Comparison of ENCODE assay signal across 1 cellular context in the genomic region with DNA sequence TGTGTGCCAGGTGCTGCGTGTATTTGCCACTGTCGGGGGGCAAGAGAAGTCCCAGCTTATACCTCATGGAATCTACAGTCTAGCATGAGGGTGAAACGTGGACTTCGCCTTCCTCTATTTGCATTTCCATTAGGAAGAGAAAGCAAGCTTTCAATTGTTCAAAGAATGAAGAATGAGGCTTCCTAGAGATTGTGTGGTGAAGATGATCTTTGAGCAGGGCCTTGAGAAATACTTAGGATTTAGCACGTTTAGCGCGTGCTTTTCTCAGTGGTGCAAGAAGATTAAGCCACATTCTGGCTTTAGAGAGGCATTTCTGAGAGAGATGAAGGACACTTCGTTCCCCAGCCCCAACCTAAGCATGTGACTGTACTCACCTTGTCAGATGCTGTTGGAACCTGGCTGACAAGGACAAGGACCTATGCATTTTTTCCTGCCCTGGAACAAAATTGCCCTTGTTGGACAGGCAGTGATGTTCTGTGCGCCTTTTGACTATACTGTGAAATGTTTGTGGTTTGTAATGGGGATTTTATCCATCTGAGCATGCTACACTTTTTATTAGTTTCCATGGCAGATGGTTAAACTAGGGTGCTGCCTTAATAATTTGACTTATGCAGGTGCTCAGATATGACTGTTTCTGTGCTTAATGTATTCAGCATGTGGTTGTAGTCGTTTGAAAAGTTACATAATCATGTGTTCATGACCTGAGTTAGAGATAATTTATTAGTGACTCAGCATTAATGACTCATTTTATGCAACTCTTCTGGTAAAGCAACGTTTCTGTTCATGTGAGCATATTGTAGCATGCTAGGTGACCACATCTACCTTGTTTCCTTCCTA.
TF ChIP-seq lines count a peak whose summit lies in the region.

No MANE protein-coding gene starts in this region.

TF ChIP-seq in HepG2, 621 proteins besides CTCF, POLR2A, EP300 and RAD21 (continued from another document and continues in another):
- TF ChIP-seq HNF1A (IDR thresholded peaks at IDR 0.05; ENCODE audit: low read depth) (no peak; the same call in none of the 2 replicates), HNF1A (CRISPR knock-in tag; IDR thresholded peaks at IDR 0.05; ENCODE audit: borderline replicate concordance) (peak; percentile 77), ZNF75D (CRISPR knock-in tag; IDR thresholded peaks at IDR 0.05; ENCODE audit: borderline replicate concordance) (no peak), KLF13 (CRISPR knock-in tag; IDR thresholded peaks at IDR 0.05) (no peak), HINFP (CRISPR knock-in tag; IDR thresholded peaks at IDR 0.05; ENCODE audit: low read depth) (peak; percentile 64; the same call in 1 of the 2 replicates), ZNF772 (CRISPR knock-in tag; IDR thresholded peaks at IDR 0.05) (peak; percentile 82; the same call in 1 of the 2 replicates), JDP2 (CRISPR knock-in tag; IDR thresholded peaks at IDR 0.05; ENCODE audit: borderline replicate concordance) (no peak), HNF1B (CRISPR knock-in tag; IDR thresholded peaks at IDR 0.05) (peak; percentile 52; the same call in 1 of the 2 replicates), TBX2 (CRISPR knock-in tag; IDR thresholded peaks at IDR 0.05; ENCODE audit: borderline replicate concordance) (peak; percentile 97), IRF2 (CRISPR knock-in tag; IDR thresholded peaks at IDR 0.05) (peak; percentile 88), THRA (CRISPR knock-in tag; IDR thresholded peaks at IDR 0.05; ENCODE audit: borderline replicate concordance) (peak; percentile 62; the same call in 1 of the 2 replicates), RBM39 (IDR thresholded peaks at IDR 0.05; ENCODE audit: low read depth, low read length, poor library complexity, severe bottlenecking) (no peak), LRRFIP1 (CRISPR knock-in tag; conservative IDR thresholded peaks at IDR 0.05) (no peak), WIZ (CRISPR knock-in tag; IDR thresholded peaks at IDR 0.05) (peak; percentile 18; the same call in 1 of the 2 replicates), ZMAT3 (CRISPR knock-in tag; conservative IDR thresholded peaks at IDR 0.05) (peak; percentile 64), ELF1 (CRISPR knock-in tag; IDR thresholded peaks at IDR 0.05) (no peak; the same call in 1 of the 2 replicates), NR2C2 (CRISPR knock-in tag; IDR thresholded peaks at IDR 0.05; ENCODE audit: borderline replicate concordance) (peak; percentile 48; the same call in 1 of the 2 replicates), ARNT2 (CRISPR knock-in tag; IDR thresholded peaks at IDR 0.05; ENCODE audit: low read depth) (peak; percentile 75), GRHL1 (CRISPR knock-in tag; conservative IDR thresholded peaks at IDR 0.05) (no peak), CAMTA2 (CRISPR knock-in tag; IDR thresholded peaks at IDR 0.05; ENCODE audit: borderline replicate concordance) (no peak), FOXO1 (CRISPR knock-in tag; IDR thresholded peaks at IDR 0.05) (peak; percentile 74), REXO4 (CRISPR knock-in tag; IDR thresholded peaks at IDR 0.05; ENCODE audit: borderline replicate concordance) (no peak), ZNF382 (CRISPR knock-in tag; IDR thresholded peaks at IDR 0.05; ENCODE audit: borderline replicate concordance) (no peak), SKI (IDR thresholded peaks at IDR 0.05; ENCODE audit: partially characterized antibody) (peak; percentile 32), HMGA1 (CRISPR knock-in tag; conservative IDR thresholded peaks at IDR 0.05) (no peak), CEBPG (CRISPR knock-in tag; IDR thresholded peaks at IDR 0.05) (peak; percentile 89)
- TF ChIP-seq, protein P1, sequence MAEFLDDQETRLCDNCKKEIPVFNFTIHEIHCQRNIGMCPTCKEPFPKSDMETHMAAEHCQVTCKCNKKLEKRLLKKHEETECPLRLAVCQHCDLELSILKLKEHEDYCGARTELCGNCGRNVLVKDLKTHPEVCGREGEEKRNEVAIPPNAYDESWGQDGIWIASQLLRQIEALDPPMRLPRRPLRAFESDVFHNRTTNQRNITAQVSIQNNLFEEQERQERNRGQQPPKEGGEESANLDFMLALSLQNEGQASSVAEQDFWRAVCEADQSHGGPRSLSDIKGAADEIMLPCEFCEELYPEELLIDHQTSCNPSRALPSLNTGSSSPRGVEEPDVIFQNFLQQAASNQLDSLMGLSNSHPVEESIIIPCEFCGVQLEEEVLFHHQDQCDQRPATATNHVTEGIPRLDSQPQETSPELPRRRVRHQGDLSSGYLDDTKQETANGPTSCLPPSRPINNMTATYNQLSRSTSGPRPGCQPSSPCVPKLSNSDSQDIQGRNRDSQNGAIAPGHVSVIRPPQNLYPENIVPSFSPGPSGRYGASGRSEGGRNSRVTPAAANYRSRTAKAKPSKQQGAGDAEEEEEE (CRISPR knock-in tag; IDR thresholded peaks at IDR 0.05; ENCODE audit: borderline replicate concordance): no peak
- TF ChIP-seq, protein P2, sequence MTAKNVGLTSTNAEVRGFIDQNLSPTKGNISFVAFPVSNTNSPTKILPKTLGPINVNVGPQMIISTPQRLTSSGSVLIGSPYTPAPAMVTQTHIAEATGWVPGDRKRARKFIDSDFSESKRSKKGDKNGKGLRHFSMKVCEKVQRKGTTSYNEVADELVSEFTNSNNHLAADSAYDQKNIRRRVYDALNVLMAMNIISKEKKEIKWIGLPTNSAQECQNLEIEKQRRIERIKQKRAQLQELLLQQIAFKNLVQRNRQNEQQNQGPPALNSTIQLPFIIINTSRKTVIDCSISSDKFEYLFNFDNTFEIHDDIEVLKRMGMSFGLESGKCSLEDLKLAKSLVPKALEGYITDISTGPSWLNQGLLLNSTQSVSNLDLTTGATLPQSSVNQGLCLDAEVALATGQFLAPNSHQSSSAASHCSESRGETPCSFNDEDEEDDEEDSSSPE (CRISPR knock-in tag; IDR thresholded peaks at IDR 0.05): peak; percentile 69
- TF ChIP-seq, protein P3, sequence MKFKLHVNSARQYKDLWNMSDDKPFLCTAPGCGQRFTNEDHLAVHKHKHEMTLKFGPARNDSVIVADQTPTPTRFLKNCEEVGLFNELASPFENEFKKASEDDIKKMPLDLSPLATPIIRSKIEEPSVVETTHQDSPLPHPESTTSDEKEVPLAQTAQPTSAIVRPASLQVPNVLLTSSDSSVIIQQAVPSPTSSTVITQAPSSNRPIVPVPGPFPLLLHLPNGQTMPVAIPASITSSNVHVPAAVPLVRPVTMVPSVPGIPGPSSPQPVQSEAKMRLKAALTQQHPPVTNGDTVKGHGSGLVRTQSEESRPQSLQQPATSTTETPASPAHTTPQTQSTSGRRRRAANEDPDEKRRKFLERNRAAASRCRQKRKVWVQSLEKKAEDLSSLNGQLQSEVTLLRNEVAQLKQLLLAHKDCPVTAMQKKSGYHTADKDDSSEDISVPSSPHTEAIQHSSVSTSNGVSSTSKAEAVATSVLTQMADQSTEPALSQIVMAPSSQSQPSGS (CRISPR knock-in tag; IDR thresholded peaks at IDR 0.05): peak; percentile 80; the same call in 1 of the 2 replicates
- TF ChIP-seq, protein P4, sequence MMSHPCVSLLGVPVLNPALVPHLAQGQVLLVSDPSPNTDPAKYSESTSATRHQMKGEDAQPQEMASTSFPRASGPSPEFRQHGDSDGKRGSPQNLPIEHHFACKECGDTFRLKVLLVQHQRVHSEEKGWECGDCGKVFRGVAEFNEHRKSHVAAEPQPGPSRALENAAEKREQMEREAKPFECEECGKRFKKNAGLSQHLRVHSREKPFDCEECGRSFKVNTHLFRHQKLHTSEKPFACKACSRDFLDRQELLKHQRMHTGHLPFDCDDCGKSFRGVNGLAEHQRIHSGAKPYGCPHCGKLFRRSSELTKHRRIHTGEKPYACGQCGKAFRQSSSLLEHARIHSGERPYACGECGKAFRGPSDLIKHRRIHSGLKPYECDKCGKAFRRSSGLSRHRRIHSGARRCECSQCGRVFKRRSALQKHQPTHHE (CRISPR knock-in tag; IDR thresholded peaks at IDR 0.05; ENCODE audit: borderline replicate concordance): peak; percentile 74; the same call in 1 of the 2 replicates
